Comparison of ENCODE assay signal across 13 cellular contexts in the genomic region with DNA sequence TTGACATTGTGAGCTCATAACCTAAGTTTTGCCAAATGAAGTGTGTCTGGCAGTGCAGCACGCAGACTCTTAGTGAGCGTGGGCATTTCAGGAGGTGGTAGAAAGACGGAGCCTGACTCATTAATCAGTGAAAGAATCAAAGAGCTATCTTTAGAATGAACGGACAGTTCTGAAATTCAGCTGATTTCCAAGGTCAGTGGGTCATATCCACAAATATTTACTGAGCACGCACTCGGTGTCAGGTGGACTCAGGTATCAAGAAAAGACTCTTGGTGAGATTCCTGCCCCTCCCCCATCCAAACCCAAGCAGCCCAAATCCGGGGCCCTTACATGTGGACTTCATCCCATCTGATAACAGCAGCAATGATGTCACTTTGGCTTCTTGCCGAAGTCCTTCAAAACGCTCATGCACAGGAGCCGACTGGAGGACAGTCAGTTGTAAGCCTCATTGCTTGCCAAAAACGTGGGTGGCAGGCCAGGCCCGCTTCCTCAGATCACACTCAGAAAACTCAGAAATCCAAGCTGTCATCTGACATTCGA.
DNase-seq lines count a peak whose midpoint lies in the region; ATAC-seq and TF ChIP-seq lines count a peak whose summit lies in the region.
"Had no signal": no experiment of that assay in that cellular context is flagged by ENCODE, and none has a peak within 500 bp of the region (broad histone marks: within the 10 kb centered on the region; RNA-seq: fewer than 3 reads in every experiment).

No MANE protein-coding gene starts in this region.

- DNase-seq in Right ventricle myocardium inferior (ENCODE audit: missing footprints) (no peak), cardiac septum (ENCODE audit: low spot score) (no peak), adipocyte (ENCODE audit: low read depth) (peak; percentile 51), hepatic stellate cell (ENCODE audit: low spot score) (peak; percentile 44), aorta (no peak), G401 (ENCODE audit: low spot score) (no peak), neural progenitor cell (ENCODE audit: low spot score) (no peak)
- DNase-seq: activated CD4-positive, alpha-beta T cell treated with anti-CD3 and anti-CD28 coated beads, Interleukin-2, amount 10 ng/mL, durations not matched to agents 24 days and 14 days; NCI-H187 treated with DMSO at 0.1 percent for 48 hours; SIG-M5 had no signal

- peak; percentile 87 for ATAC-seq in Right ventricle myocardium inferior
- ATAC-seq in aorta (ENCODE audit: low FRiP score) = peak; percentile 15
- no peak for ATAC-seq in GM21737 (IDR thresholded peaks at IDR 0.05; ENCODE audit: unreplicated experiment)

- H3K4me2 ChIP-seq in neural progenitor cell = no peak overlapping the region

- H3K27ac Mint-ChIP-seq in neural progenitor cell = no peak overlapping the region
- H3K27ac Mint-ChIP-seq: activated CD4-positive, alpha-beta T cell treated with anti-CD3 and anti-CD28 coated beads, Interleukin-2, amount 10 ng/mL, durations not matched to agents 24 days and 14 days had no signal

- H3K36me3 ChIP-seq in adipocyte (ENCODE audit: control insufficient read depth, insufficient read depth, low read length, severe bottlenecking) = no peaks in the 10 kb centered on the region
- no peaks in the 10 kb centered on the region for H3K36me3 ChIP-seq in aorta (ENCODE audit: control insufficient read depth in 1 of 2, insufficient read depth in 2 of 2, low read length in 1 of 2)
- no peaks in the 10 kb centered on the region for H3K36me3 ChIP-seq in neural progenitor cell

- H3K27me3 Mint-ChIP-seq in neural progenitor cell (ENCODE audit: insufficient read depth, low read depth) = peaks cover 2% of the 10 kb centered on the region
- H3K27me3 Mint-ChIP-seq: activated CD4-positive, alpha-beta T cell treated with anti-CD3 and anti-CD28 coated beads, Interleukin-2, amount 10 ng/mL, durations not matched to agents 24 days and 14 days had no signal

- H3K4me3 Mint-ChIP-seq in neural progenitor cell = no peak overlapping the region
- H3K4me3 Mint-ChIP-seq: activated CD4-positive, alpha-beta T cell treated with anti-CD3 and anti-CD28 coated beads, Interleukin-2, amount 10 ng/mL, durations not matched to agents 24 days and 14 days; activated naive CD4-positive, alpha-beta T cell treated with anti-CD3 and anti-CD28 coated beads, Interleukin-2, amount 50 U/mL, for 24 hours had no signal

- intact Hi-C loops in Right ventricle myocardium inferior (cut with DNase I) (no loop called here), cardiac septum (cut with DNase I) (no loop called here), aorta (cut with DNase I) (no loop called here)

- no peaks in the 10 kb centered on the region for H4K20me1 ChIP-seq in neural progenitor cell (ENCODE audit: low read depth)

- no peaks in the 10 kb centered on the region for H3F3A ChIP-seq in neural progenitor cell (ENCODE audit: low read depth)

- H2AFZ ChIP-seq in neural progenitor cell (replicated peaks) = no peak overlapping the region

- no peaks in the 10 kb centered on the region for H3K9me3 ChIP-seq in adipocyte (ENCODE audit: control insufficient read depth, low read length)
- no peaks in the 10 kb centered on the region for H3K9me3 ChIP-seq in aorta (ENCODE audit: control insufficient read depth, low read length)
- H3K9me3 ChIP-seq in neural progenitor cell (ENCODE audit: low read depth) = no peaks in the 10 kb centered on the region

- 13 to 17% methylated on average over 13 of the region's 13 CpGs for WGBS in aorta, 2 donors

- H3K4me3 ChIP-seq in adipocyte (ENCODE audit: low read length) = no peak overlapping the region
- no peak overlapping the region for H3K4me3 ChIP-seq in aorta (ENCODE audit: low read length in 2 of 2)
- no peak overlapping the region for H3K4me3 ChIP-seq in neural progenitor cell
- H3K4me3 ChIP-seq: skin epidermis had no signal

- in situ Hi-C loops in G401 (cut with HindIII; ENCODE audit: low sequenced_read_pairs) = no loop called here

- TF ChIP-seq CTCF in neural progenitor cell (IDR thresholded peaks at IDR 0.05) = no peak

- peaks cover 32% of the 10 kb centered on the region for H3K4me1 ChIP-seq in adipocyte (ENCODE audit: control insufficient read depth, insufficient read depth, low read length)
- no peaks in the 10 kb centered on the region for H3K4me1 ChIP-seq in aorta (ENCODE audit: control insufficient read depth in 1 of 2, insufficient read depth in 2 of 2, low read length in 2 of 2)
- no peaks in the 10 kb centered on the region for H3K4me1 ChIP-seq in neural progenitor cell

- H3K27me3 ChIP-seq in adipocyte (replicated peaks; ENCODE audit: control insufficient read depth, insufficient read depth, low read length) (no peaks in the 10 kb centered on the region), aorta (ENCODE audit: control insufficient read depth in 1 of 2, insufficient read depth in 2 of 2, low read length in 1 of 2) (no peaks in the 10 kb centered on the region), neural progenitor cell (no peaks in the 10 kb centered on the region)

- H3K9ac ChIP-seq in adipocyte (ENCODE audit: low read length) (no peak overlapping the region), neural progenitor cell (no peak overlapping the region)

- H3K27ac ChIP-seq in aorta (ENCODE audit: low read depth in 1 of 2, low read length in 2 of 2) (no peak overlapping the region), neural progenitor cell (no peak overlapping the region)
- H3K27ac ChIP-seq: skin epidermis had no signal

- no peaks in the 10 kb centered on the region for H3K79me2 ChIP-seq in neural progenitor cell (ENCODE audit: low read depth)

- H3K4me1 Mint-ChIP-seq in neural progenitor cell = no peaks in the 10 kb centered on the region
- H3K4me1 Mint-ChIP-seq: activated CD4-positive, alpha-beta T cell treated with anti-CD3 and anti-CD28 coated beads, Interleukin-2, amount 10 ng/mL, durations not matched to agents 24 days and 14 days; activated naive CD4-positive, alpha-beta T cell treated with anti-CD3 and anti-CD28 coated beads, Interleukin-2, amount 50 U/mL, for 24 hours had no signal

- H3K36me3 Mint-ChIP-seq in neural progenitor cell = no peaks in the 10 kb centered on the region
- H3K36me3 Mint-ChIP-seq: activated naive CD4-positive, alpha-beta T cell treated with anti-CD3 and anti-CD28 coated beads, Interleukin-2, amount 50 U/mL, for 24 hours had no signal

- H3K9me3 Mint-ChIP-seq in neural progenitor cell = no peaks in the 10 kb centered on the region

Comparison
In these comparisons a context has a peak if more than half of its experiments do, and no peak if none do; other contexts are left out.
1. DNase-seq: peak in adipocyte (single experiment) and hepatic stellate cell (single experiment); none in Right ventricle myocardium inferior (single experiment), cardiac septum (single experiment), aorta (0 of 2), G401 (single experiment) and neural progenitor cell (single experiment).